37 cellular contexts compared by ENCODE assay signal in genomic region chr7:151896486-151896885, GRCh38. TPM values are rescaled to one million over a fixed set of nuclear protein-coding genes. Genes with fewer than 3 reads are reported as not detected.
DNase-seq lines count a peak whose midpoint lies in the region; ATAC-seq and TF ChIP-seq lines count a peak whose summit lies in the region.
"Had no signal": no experiment of that assay in that cellular context is flagged by ENCODE, and none has a peak within 500 bp of the region (broad histone marks: within the 10 kb centered on the region; RNA-seq: fewer than 3 reads in every experiment).

No MANE protein-coding gene starts in this region.

- peaks cover 36% of the 10 kb centered on the region for H3K4me1 ChIP-seq in SJCRH30
- H3K4me1 ChIP-seq: testis had no signal

- no peaks in the 10 kb centered on the region for H3K36me3 ChIP-seq in SJCRH30
- H3K36me3 ChIP-seq: brain microvascular endothelial cell had no signal

- peak overlapping the region; percentile 46 for H3K27ac ChIP-seq in SJCRH30
- H3K27ac ChIP-seq: brain microvascular endothelial cell, C4-2B, SK-N-MC, testis had no signal

- no peaks in the 10 kb centered on the region for H3K27me3 ChIP-seq in SJCRH30
- H3K27me3 ChIP-seq: testis had no signal

- DNase-seq in SJCRH30 = no peak
- peak in 1 of 2 donors; percentile 21 for DNase-seq in left colon
- peak; percentile 74 for DNase-seq in osteocyte (ENCODE audit: extremely low spot score, unreplicated experiment)
- no peak for DNase-seq in MCF 10A (ENCODE audit: unreplicated experiment)
- no peak for DNase-seq in left lobe of liver (ENCODE audit: low spot score)
- DNase-seq in effector CD8-positive, alpha-beta T cell (lab: John Stamatoyannopoulos, UW) = no peak
- DNase-seq: activated CD4-positive, alpha-beta T cell treated with anti-CD3 and anti-CD28 coated beads, Interleukin-2, amount 50 U/mL, for 4 hours; activated CD8-positive, alpha-beta memory T cell treated with anti-CD3 and anti-CD28 coated beads, Interleukin-2, amount 10 ng/mL, durations not matched to agents 7 days and 5 days; activated naive CD4-positive, alpha-beta T cell treated with anti-CD3 and anti-CD28 coated beads for 36 hours; activated T-cell treated with anti-CD3 and anti-CD28 coated beads, Interleukin-2, amount 50 U/mL, for 72 hours; brain microvascular endothelial cell; cerebellar nuclear complex; COR-L47; effector memory CD4-positive, alpha-beta T cell; erythroblast; left ventricle myocardium superior; NCI-H1092 treated with DMSO at 0.1 percent for 48 hours; NCI-H524 treated with DMSO at 0.1 percent for 48 hours; NK-92 treated with Interleukin-12 subunit alpha and Interleukin-12 subunit beta, amount 100 ng/mL, for 24 hours; stimulated activated naive CD4-positive, alpha-beta T cell treated with Interleukin-2 at 50 U/mL for 16 hours; testis had no signal

- peak overlapping the region in 3 of 5 experiments; percentile 28 to 86 (median 80) for H3K27ac Mint-ChIP-seq in brain
- no peak overlapping the region for H3K27ac Mint-ChIP-seq in osteocyte (ENCODE audit: unreplicated experiment)
- H3K27ac Mint-ChIP-seq in MCF 10A (ENCODE audit: low read depth, unreplicated experiment) = no peak overlapping the region
- H3K27ac Mint-ChIP-seq: activated CD8-positive, alpha-beta memory T cell treated with anti-CD3 and anti-CD28 coated beads, Interleukin-2, amount 10 ng/mL, durations not matched to agents 7 days and 5 days; activated naive CD4-positive, alpha-beta T cell treated with anti-CD3 and anti-CD28 coated beads for 36 hours; activated T-cell treated with anti-CD3 and anti-CD28 coated beads, Interleukin-2, amount 50 U/mL, for 72 hours; T-helper 1 cell treated with Interleukin-12 subunit alpha and Interleukin-12 subunit beta and Interleukin-4 antibody, amounts not matched to agents 30 μg/mL and 1 μg/mL, for 36 hours had no signal

- TF ChIP-seq CTCF in brain (conservative IDR thresholded peaks at IDR 0.05) = no peak
- no peak for TF ChIP-seq CTCF in osteocyte (IDR thresholded peaks at IDR 0.05)
- no peak for TF ChIP-seq CTCF in MCF 10A (IDR thresholded peaks at IDR 0.05; ENCODE audit: unreplicated experiment)

- intact Hi-C loops in left colon (cut with DNase I, micrococcal nuclease) (no loop called here), MCF 10A (cut with micrococcal nuclease) (no loop called here)

- no peaks in the 10 kb centered on the region for H3K27me3 Mint-ChIP-seq in brain
- peaks cover 56% of the 10 kb centered on the region for H3K27me3 Mint-ChIP-seq in osteocyte (ENCODE audit: unreplicated experiment)
- H3K27me3 Mint-ChIP-seq in MCF 10A (ENCODE audit: insufficient read depth, unreplicated experiment) = peaks cover 34% of the 10 kb centered on the region

- POLR2A ChIA-PET in MCF 10A (lab: Yijun Ruan, JAX) = no interaction called here

- H3K36me3 Mint-ChIP-seq in brain = no peaks in the 10 kb centered on the region
- no peaks in the 10 kb centered on the region for H3K36me3 Mint-ChIP-seq in osteocyte (ENCODE audit: unreplicated experiment)
- peaks cover 4% of the 10 kb centered on the region for H3K36me3 Mint-ChIP-seq in MCF 10A (ENCODE audit: insufficient read depth, unreplicated experiment)
- H3K36me3 Mint-ChIP-seq: activated CD8-positive, alpha-beta memory T cell treated with anti-CD3 and anti-CD28 coated beads, Interleukin-2, amount 10 ng/mL, durations not matched to agents 7 days and 5 days had no signal

- H3K4me3 Mint-ChIP-seq in brain = peak overlapping the region in 1 of 5 experiments; percentile 61
- H3K4me3 Mint-ChIP-seq in osteocyte (ENCODE audit: unreplicated experiment) = no peak overlapping the region
- H3K4me3 Mint-ChIP-seq in MCF 10A (ENCODE audit: unreplicated experiment) = no peak overlapping the region
- H3K4me3 Mint-ChIP-seq: activated CD8-positive, alpha-beta memory T cell treated with anti-CD3 and anti-CD28 coated beads, Interleukin-2, amount 10 ng/mL, durations not matched to agents 7 days and 5 days; activated naive CD4-positive, alpha-beta T cell treated with anti-CD3 and anti-CD28 coated beads for 36 hours; activated T-cell treated with anti-CD3 and anti-CD28 coated beads, Interleukin-2, amount 50 U/mL, for 72 hours; T-helper 1 cell treated with Interleukin-12 subunit alpha and Interleukin-12 subunit beta and Interleukin-4 antibody, amounts not matched to agents 30 μg/mL and 1 μg/mL, for 36 hours had no signal

- no TSS peak for BruUV-seq in MCF 10A (replicated peaks; lab: Mats Ljungman, UMichigan)

- H3K9me3 ChIP-seq in SJCRH30 (replicated peaks) = no peaks in the 10 kb centered on the region
- H3K9me3 ChIP-seq: testis had no signal

- H3K4me1 Mint-ChIP-seq in brain (peaks cover 81% of the 10 kb centered on the region), osteocyte (ENCODE audit: unreplicated experiment) (peaks cover 5% of the 10 kb centered on the region), MCF 10A (ENCODE audit: insufficient read depth, unreplicated experiment) (peaks cover 7% of the 10 kb centered on the region)
- H3K4me1 Mint-ChIP-seq: activated CD8-positive, alpha-beta memory T cell treated with anti-CD3 and anti-CD28 coated beads, Interleukin-2, amount 10 ng/mL, durations not matched to agents 7 days and 5 days had no signal

- H3K9me3 Mint-ChIP-seq in brain (peaks cover 0 to 12% (median 0%) of the 10 kb centered on the region in 5 experiments), osteocyte (ENCODE audit: unreplicated experiment) (no peaks in the 10 kb centered on the region), MCF 10A (ENCODE audit: unreplicated experiment) (no peaks in the 10 kb centered on the region)
- H3K9me3 Mint-ChIP-seq: activated naive CD4-positive, alpha-beta T cell treated with anti-CD3 and anti-CD28 coated beads for 36 hours; activated T-cell treated with anti-CD3 and anti-CD28 coated beads, Interleukin-2, amount 50 U/mL, for 72 hours; T-helper 1 cell treated with Interleukin-12 subunit alpha and Interleukin-12 subunit beta and Interleukin-4 antibody, amounts not matched to agents 30 μg/mL and 1 μg/mL, for 36 hours had no signal

- ATAC-seq in left colon (peak; percentile 20), left lobe of liver (no peak), HG02623 (IDR thresholded peaks at IDR 0.05; ENCODE audit: unreplicated experiment) (no peak)
- ATAC-seq: activated CD4-positive, CD25-positive, alpha-beta regulatory T cell treated with anti-CD3 and anti-CD28 coated beads, Interleukin-2, amount 50 U/mL, for 24 hours; activated CD8-positive, alpha-beta memory T cell treated with anti-CD3 and anti-CD28 coated beads, Interleukin-2, amount 10 ng/mL, durations not matched to agents 7 days and 5 days; activated T-cell treated with anti-CD3 and anti-CD28 coated beads, Interleukin-2, amount 50 U/mL, for 72 hours; K562 had no signal

- H3K4me3 ChIP-seq in SJCRH30 = no peak overlapping the region
- H3K4me3 ChIP-seq: K562, SK-N-MC, testis had no signal

- CTCF ChIA-PET in MCF 10A (lab: Yijun Ruan, JAX) = no interaction called here

RNA-seq across cellular contexts. Expression of gene PRKAG2, which starts 19.6 kb away (rescaled TPM):
- 9.5 and 10.9 TPM in 2 replicates for total RNA-seq in SJCRH30 (2014; rRNA removed; shearing (Covaris generic))
- 12.1 TPM for polyA plus RNA-seq in brain (ENCODE audit: insufficient read depth, low read depth, low replicate concordance)
- total RNA-seq in left colon (10 to 100 TPM; 46.1 to 54.6 TPM), osteocyte (13.5 and 14.4 TPM in 2 replicates), MCF 10A (2022) (62.5 and 73.9 TPM in 2 replicates), left lobe of liver (43.4 TPM)

RNA-seq across cellular contexts. Expression of gene GALNTL5, which starts 59.8 kb away (rescaled TPM):
- 0.23 TPM in 1 of 2 replicates, not detected in the other for total RNA-seq in SJCRH30 (2014; rRNA removed; shearing (Covaris generic))
- 0.90 TPM for polyA plus RNA-seq in brain (ENCODE audit: insufficient read depth, low read depth, low replicate concordance)
- not detected for total RNA-seq in left colon
- not detected in 2 replicates for total RNA-seq in osteocyte
- not detected in 2 replicates for total RNA-seq in MCF 10A (2022)
- total RNA-seq in left lobe of liver = not detected
- total RNA-seq: activated CD8-positive, alpha-beta memory T cell treated with anti-CD3 and anti-CD28 coated beads, Interleukin-2, amount 10 ng/mL, durations not matched to agents 7 days and 5 days; activated naive CD4-positive, alpha-beta T cell treated with anti-CD3 and anti-CD28 coated beads for 36 hours; activated T-cell treated with anti-CD3 and anti-CD28 coated beads, Interleukin-2, amount 50 U/mL, for 72 hours; G401; HT1080; K562; left ventricle myocardium superior; M059J; mesenteric fat pad; omental fat pad; PC-3; ureter had no signal
- polyA plus RNA-seq: adipose tissue, K562, small intestine had no signal

Comparison
In these comparisons a context has a peak if more than half of its experiments do, and no peak if none do; other contexts are left out.
1. H3K27ac Mint-ChIP-seq: peak in brain (3 of 5); none in osteocyte (single experiment) and MCF 10A (single experiment).